In the genomic region with DNA sequence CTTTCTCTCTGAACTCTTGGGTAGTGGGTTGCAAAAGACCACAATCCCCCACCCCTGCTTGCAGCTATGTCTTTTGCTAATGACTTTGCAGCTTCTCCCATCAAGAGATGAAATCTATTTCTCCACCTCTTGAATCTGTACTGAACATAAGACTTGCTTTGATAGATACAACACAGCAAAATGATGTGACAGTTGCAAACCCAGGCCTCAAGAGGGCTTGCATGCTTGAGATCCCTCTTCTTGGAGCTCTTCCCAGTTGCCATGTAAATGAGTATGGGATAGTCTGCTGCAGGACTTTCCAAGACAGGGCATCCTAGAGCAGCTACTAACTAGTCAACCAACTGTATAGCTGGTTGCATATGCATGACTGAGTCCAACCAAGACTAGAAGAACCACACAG, we compare ENCODE assay signal across 28 cellular contexts.
DNase-seq lines count a peak whose midpoint lies in the region; ATAC-seq and TF ChIP-seq lines count a peak whose summit lies in the region.
"Had no signal": no experiment of that assay in that cellular context is flagged by ENCODE, and none has a peak within 500 bp of the region (broad histone marks: within the 10 kb centered on the region; RNA-seq: fewer than 3 reads in every experiment).

No MANE protein-coding gene starts in this region.

- TF ChIP-seq CTCF in choroid plexus epithelial cell (conservative IDR thresholded peaks at IDR 0.05; ENCODE audit: low read depth, low read length) = no peak

- no peak overlapping the region for H3K4me3 ChIP-seq in choroid plexus epithelial cell (ENCODE audit: low read depth, low read length)
- H3K4me3 ChIP-seq: colonic mucosa, right atrium auricular region, upper lobe of right lung had no signal

- no peak overlapping the region for H3K4me3 Mint-ChIP-seq in stimulated activated effector memory CD8-positive, alpha-beta T cell treated with anti-CD3 and anti-CD28 coated beads, Interleukin-12 subunit alpha, Interleukin-12 subunit beta, amount 100 ng/mL, for 72 hours
- H3K4me3 Mint-ChIP-seq: activated naive CD8-positive, alpha-beta T cell treated with anti-CD3 and anti-CD28 coated beads for 36 hours; CD4-positive, alpha-beta memory T cell had no signal

- no peak overlapping the region for H3K27ac Mint-ChIP-seq in stimulated activated effector memory CD8-positive, alpha-beta T cell treated with anti-CD3 and anti-CD28 coated beads, Interleukin-12 subunit alpha, Interleukin-12 subunit beta, amount 100 ng/mL, for 72 hours
- H3K27ac Mint-ChIP-seq: activated naive CD8-positive, alpha-beta T cell treated with anti-CD3 and anti-CD28 coated beads for 36 hours; CD4-positive, alpha-beta memory T cell had no signal

- no peaks in the 10 kb centered on the region for H3K4me1 Mint-ChIP-seq in stimulated activated effector memory CD8-positive, alpha-beta T cell treated with anti-CD3 and anti-CD28 coated beads, Interleukin-12 subunit alpha, Interleukin-12 subunit beta, amount 100 ng/mL, for 72 hours
- H3K4me1 Mint-ChIP-seq: activated naive CD8-positive, alpha-beta T cell treated with anti-CD3 and anti-CD28 coated beads for 36 hours; CD4-positive, alpha-beta memory T cell had no signal

- no peaks in the 10 kb centered on the region for H3K9me3 Mint-ChIP-seq in stimulated activated effector memory CD8-positive, alpha-beta T cell treated with anti-CD3 and anti-CD28 coated beads, Interleukin-12 subunit alpha, Interleukin-12 subunit beta, amount 100 ng/mL, for 72 hours
- H3K9me3 Mint-ChIP-seq: activated naive CD8-positive, alpha-beta T cell treated with anti-CD3 and anti-CD28 coated beads for 36 hours had no signal

- H3K36me3 Mint-ChIP-seq in stimulated activated effector memory CD8-positive, alpha-beta T cell treated with anti-CD3 and anti-CD28 coated beads, Interleukin-12 subunit alpha, Interleukin-12 subunit beta, amount 100 ng/mL, for 72 hours = no peaks in the 10 kb centered on the region
- H3K36me3 Mint-ChIP-seq: activated naive CD8-positive, alpha-beta T cell treated with anti-CD3 and anti-CD28 coated beads for 36 hours; CD4-positive, alpha-beta memory T cell had no signal

- ATAC-seq in stimulated activated effector memory CD8-positive, alpha-beta T cell treated with anti-CD3 and anti-CD28 coated beads, Interleukin-12 subunit alpha, Interleukin-12 subunit beta, amount 100 ng/mL, for 72 hours = peak; percentile 19
- no peak for ATAC-seq in GM19455 (IDR thresholded peaks at IDR 0.05; ENCODE audit: unreplicated experiment)
- ATAC-seq: left ventricle myocardium superior, upper lobe of right lung had no signal

- peak; percentile 3 for DNase-seq in NCI-H2171 treated with DMSO at 0.1 percent for 48 hours (lab: John Stamatoyannopoulos, UW)
- DNase-seq in NCI-H2171 (lab: John Stamatoyannopoulos, UW) = no peak
- peak; percentile 18 to 88 for DNase-seq in NCI-H446 (lab: John Stamatoyannopoulos, UW)
- DNase-seq in choroid plexus epithelial cell (ENCODE audit: low read depth) = peak; percentile 1
- no peak for DNase-seq in stimulated activated effector memory CD8-positive, alpha-beta T cell treated with anti-CD3 and anti-CD28 coated beads, Interleukin-12 subunit alpha, Interleukin-12 subunit beta, amount 100 ng/mL, for 72 hours (ENCODE audit: low spot score in 2 of 2)
- DNase-seq in superior temporal gyrus (ENCODE audit: extremely low spot score) = no peak
- no peak for DNase-seq in NCI-H2081 (lab: John Stamatoyannopoulos, UW)
- DNase-seq: activated CD4-positive, alpha-beta T cell treated with anti-CD3 and anti-CD28 coated beads, Interleukin-2, amount 50 U/mL, for 1 hour; activated CD4-positive, CD25-positive, alpha-beta regulatory T cell; activated effector memory CD4-positive, alpha-beta T cell treated with anti-CD3 and anti-CD28 coated beads, Interleukin-2, amount 50 U/mL, for 16 hours; activated naive CD8-positive, alpha-beta T cell treated with anti-CD3 and anti-CD28 coated beads for 36 hours; activated T-cell treated with anti-CD3 and anti-CD28 coated beads, Interleukin-2, amount 50 U/mL, for 1 hour; aorta; CD4-positive, alpha-beta memory T cell; colonic mucosa; DMS153; effector CD4-positive, alpha-beta T cell; HCEC 1CT; islet precursor cell; Karpas-422; left ventricle myocardium superior; NCI-H69; SIG-M5; small intestine; stimulated activated naive CD4-positive, alpha-beta T cell treated with Interleukin-2 at 50 U/mL for 16 hours; upper lobe of right lung had no signal

Comparison
In these comparisons a context has a peak if more than half of its experiments do, and no peak if none do; other contexts are left out.
1. DNase-seq: peak in NCI-H2171 treated with DMSO at 0.1 percent for 48 hours (single experiment), NCI-H446 (2 of 2) and choroid plexus epithelial cell (single experiment); none in NCI-H2171 (single experiment), stimulated activated effector memory CD8-positive, alpha-beta T cell treated with anti-CD3 and anti-CD28 coated beads, Interleukin-12 subunit alpha, Interleukin-12 subunit beta, amount 100 ng/mL, for 72 hours (0 of 2), superior temporal gyrus (single experiment) and NCI-H2081 (0 of 2).